8 cellular contexts compared by ENCODE assay signal in genomic region chr6:35213824-35214756, GRCh38. TPM values are rescaled to one million over a fixed set of nuclear protein-coding genes. Genes with fewer than 3 reads are reported as not detected.
DNase-seq lines count a peak whose midpoint lies in the region; FAIRE-seq and TF ChIP-seq lines count a peak whose summit lies in the region.

TSS of gene SCUBE3 (plus strand) at chr6:35213956. CDS start at chr6:35214419, 463 bp downstream.

- no peaks in the 10 kb centered on the region for H4K20me1 ChIP-seq in Karpas-422 (ENCODE audit: insufficient read depth, low read depth, low read length)

- no peaks in the 10 kb centered on the region for H3K79me2 ChIP-seq in mesendoderm (ENCODE audit: control insufficient read depth, insufficient read depth, low read length)
- H3K79me2 ChIP-seq in Karpas-422 (ENCODE audit: low read length): no peaks in the 10 kb centered on the region

- H3K9ac ChIP-seq in endodermal cell (ENCODE audit: extremely low read depth, low read length, poor library complexity, severe bottlenecking) (peak within 1 kb of the TSS; percentile 32), mesendoderm (ENCODE audit: low read length) (peak within 1 kb of the TSS; percentile 68), Karpas-422 (ENCODE audit: low read length) (no peak within 1 kb of the TSS)

- peaks cover 37% of the 10 kb centered on the region for H3K4me1 Mint-ChIP-seq in endodermal cell

- H2BK15ac ChIP-seq in mesendoderm (replicated peaks; ENCODE audit: low read depth): no peak within 1 kb of the TSS

- H3K18ac ChIP-seq in mesendoderm (ENCODE audit: low read length): peak within 1 kb of the TSS; percentile 23

- no peaks in the 10 kb centered on the region; the same call in 1 of the 2 replicates for H3K36me3 ChIP-seq in SJSA1
- H3K36me3 ChIP-seq in endodermal cell (ENCODE audit: control insufficient read depth, insufficient read depth, low read length): no peaks in the 10 kb centered on the region
- H3K36me3 ChIP-seq in mesendoderm (ENCODE audit: control insufficient read depth, insufficient read depth, low read length): no peaks in the 10 kb centered on the region
- H3K36me3 ChIP-seq in Karpas-422 (ENCODE audit: insufficient read depth, low read length): no peaks in the 10 kb centered on the region

- no peaks in the 10 kb centered on the region for H3K36me3 Mint-ChIP-seq in endodermal cell (ENCODE audit: low read depth)

- peaks cover 91% of the 10 kb centered on the region for H3K27me3 Mint-ChIP-seq in endodermal cell (ENCODE audit: insufficient read depth)

- no peak within 1 kb of the TSS for H3K27ac ChIP-seq in SJSA1
- H3K27ac ChIP-seq in endodermal cell (ENCODE audit: low read depth, low read length): peak within 1 kb of the TSS; percentile 76
- H3K27ac ChIP-seq in mesendoderm (ENCODE audit: low read depth, low read length): peak within 1 kb of the TSS; percentile 86
- no peak within 1 kb of the TSS for H3K27ac ChIP-seq in Karpas-422 (ENCODE audit: low read length)

- WGBS in endodermal cell (ENCODE audit: insufficient coverage in 1 of 2, insufficient read length in 1 of 2), 2 experiments: 0% methylated on average over 27 to 89 of the region's 89 CpGs
- WGBS in mesendoderm (ENCODE audit: extremely low coverage, insufficient coverage, low lambda C conversion rate): no CpG with 5 or more reads among the region's 89 CpGs

- no peaks in the 10 kb centered on the region for H3K9me3 Mint-ChIP-seq in endodermal cell

- H4K5ac ChIP-seq in mesendoderm (ENCODE audit: low read length): no peak within 1 kb of the TSS

- H3K9me3 ChIP-seq in SJSA1 (replicated peaks) (no peaks in the 10 kb centered on the region), endodermal cell (ENCODE audit: control insufficient read depth, low read length) (no peaks in the 10 kb centered on the region), Karpas-422 (ENCODE audit: low read length) (no peaks in the 10 kb centered on the region)

- peak within 1 kb of the TSS; percentile 57 for H3K4me3 Mint-ChIP-seq in endodermal cell

- H2BK5ac ChIP-seq in mesendoderm (ENCODE audit: low read length): no peak within 1 kb of the TSS

- peak within 1 kb of the TSS; percentile 75 for H3K4me3 ChIP-seq in AG09309 (ENCODE audit: control insufficient read depth, low read depth, low read length)
- peak within 1 kb of the TSS; percentile 56 for H3K4me3 ChIP-seq in SJSA1
- H3K4me3 ChIP-seq in endodermal cell (ENCODE audit: low read length): peak within 1 kb of the TSS; percentile 79
- peak within 1 kb of the TSS; percentile 30 for H3K4me3 ChIP-seq in mesendoderm (ENCODE audit: low read length)
- H3K4me3 ChIP-seq in Karpas-422 (ENCODE audit: low read length): no peak within 1 kb of the TSS

- H3K27me3 ChIP-seq in SJSA1 (replicated peaks) (0 out of 2 replicates have a peak, but pooled peaks cover 3% of the 10 kb centered on the region), endodermal cell (ENCODE audit: control insufficient read depth, insufficient read depth, low read length, poor library complexity, severe bottlenecking) (peaks cover 73% of the 10 kb centered on the region), mesendoderm (ENCODE audit: insufficient read depth, low read length, poor library complexity) (peaks cover 19% of the 10 kb centered on the region), Karpas-422 (ENCODE audit: low read length) (no peaks in the 10 kb centered on the region)

- H2AFZ ChIP-seq in Karpas-422 (ENCODE audit: low read length): no peak within 1 kb of the TSS

- DNase-seq in AG09309 (ENCODE audit: low read depth): no peak
- DNase-seq in GM19238 (ENCODE audit: insufficient read length, low spot score): peak; percentile 43
- DNase-seq in SJSA1 (ENCODE audit: low read depth in 1 of 2, low spot score in 2 of 2): peak; percentile 59 to 62
- DNase-seq in endodermal cell: peak; percentile 88
- DNase-seq in mesendoderm: peak; percentile 82
- DNase-seq in urothelium cell line (ENCODE audit: low spot score): peak; percentile 70
- no peak for DNase-seq in Karpas-422
- DNase-seq in OCI-M1 (lab: John Stamatoyannopoulos, UW): no peak

- no peak within 1 kb of the TSS for H4K8ac ChIP-seq in mesendoderm (ENCODE audit: low read depth, low read length)

- no peak within 1 kb of the TSS for H3K27ac Mint-ChIP-seq in endodermal cell

- H3K4me2 ChIP-seq in mesendoderm (ENCODE audit: low read length): peak within 1 kb of the TSS; percentile 86
- H3K4me2 ChIP-seq in Karpas-422 (ENCODE audit: low read depth, low read length, poor library complexity, severe bottlenecking): no peak within 1 kb of the TSS

- H3K23ac ChIP-seq in mesendoderm (ENCODE audit: low read length): peak within 1 kb of the TSS; percentile 51

- no peak within 1 kb of the TSS for H2AK5ac ChIP-seq in mesendoderm (ENCODE audit: low read length)

- H2BK120ac ChIP-seq in mesendoderm (ENCODE audit: low read depth, low read length): no peak within 1 kb of the TSS

- peak within 1 kb of the TSS; percentile 88 for H3K56ac ChIP-seq in mesendoderm (ENCODE audit: low read length)

- no peaks in the 10 kb centered on the region for H3K79me1 ChIP-seq in mesendoderm (ENCODE audit: low read length)

- FAIRE-seq in urothelium cell line (lab: Jason Lieb, UNC): no peak

- peak within 1 kb of the TSS; percentile 41 for H3K4ac ChIP-seq in mesendoderm (ENCODE audit: low read depth, low read length)

- TF ChIP-seq CTCF in AG09309 (IDR thresholded peaks at IDR 0.05; ENCODE audit: control insufficient read depth, insufficient read depth, low read depth, low read length, missing control alignments) (no peak), endodermal cell (conservative IDR thresholded peaks at IDR 0.05) (no peak)

- H3K9me2 ChIP-seq in Karpas-422 (replicated peaks; ENCODE audit: insufficient read depth, low read length): no peaks in the 10 kb centered on the region

- H3K4me1 ChIP-seq in SJSA1 (replicated peaks) (peaks cover 21% of the 10 kb centered on the region), endodermal cell (ENCODE audit: control insufficient read depth, insufficient read depth, low read length) (peaks cover 20% of the 10 kb centered on the region), mesendoderm (ENCODE audit: control insufficient read depth, low read depth, low read length) (peaks cover 11% of the 10 kb centered on the region), Karpas-422 (ENCODE audit: low read length) (peaks cover 5% of the 10 kb centered on the region; the same call in 1 of the 2 replicates)

RNA-seq across cellular contexts. Expression of gene SCUBE3, which starts in this region (rescaled TPM):
- total RNA-seq in SJSA1 (2014; rRNA removed; shearing (Covaris generic)): 2.6 and 4.7 TPM in 2 replicates
- total RNA-seq in endodermal cell: under 1 TPM; 0.27 to 0.86 TPM
- 22.4 TPM for polyA plus RNA-seq in endodermal cell (2013, experiment 1 of 2)
- 18.8 TPM for polyA plus RNA-seq in endodermal cell (2013, experiment 2 of 2)
- polyA plus RNA-seq in mesendoderm (2013, experiment 1 of 2): 0.60 TPM
- polyA plus RNA-seq in mesendoderm (2013, experiment 2 of 2): 0.53 TPM
- total RNA-seq in Karpas-422 (2014; rRNA removed; shearing (Covaris generic); ENCODE audit: low replicate concordance): not detected in 2 replicates

Comparison
In these comparisons a context has a peak if more than half of its experiments do, and no peak if none do; other contexts are left out.
1. DNase-seq: peak in GM19238 (single experiment), SJSA1 (2 of 2), endodermal cell (single experiment), mesendoderm (single experiment) and urothelium cell line (single experiment); none in AG09309 (single experiment), Karpas-422 (single experiment) and OCI-M1 (single experiment).
2. H3K27ac ChIP-seq: peak in endodermal cell (single experiment) and mesendoderm (single experiment); none in SJSA1 (single experiment) and Karpas-422 (single experiment).